In genomic region chr13:74135306-74136088, GRCh38 we compare ENCODE assay signal across 8 cellular contexts. TPM values are rescaled to one million over a fixed set of nuclear protein-coding genes. Genes with fewer than 3 reads are reported as not detected.
DNase-seq lines count a peak whose midpoint lies in the region; ATAC-seq lines count a peak whose summit lies in the region.

No MANE protein-coding gene starts in this region.

- ATAC-seq in GM18867 (IDR thresholded peaks at IDR 0.05; ENCODE audit: unreplicated experiment), result peak; percentile 55
- peak; percentile 60 for ATAC-seq in HG03064 (IDR thresholded peaks at IDR 0.05; ENCODE audit: low read depth, unreplicated experiment)

- H3K9me3 ChIP-seq in ectodermal cell (ENCODE audit: control insufficient read depth, low read length), result no peaks in the 10 kb centered on the region

- peak overlapping the region; percentile 89 for H3K27ac ChIP-seq in ectodermal cell (ENCODE audit: insufficient read depth, low read depth, low read length, poor library complexity, severe bottlenecking)

- DNase-seq in AG08396 (ENCODE audit: low spot score) (peak; percentile 85), NCI-H2227 (lab: John Stamatoyannopoulos, UW; ENCODE audit: unreplicated experiment) (peak; percentile 86), medulla oblongata (ENCODE audit: extremely low spot score) (peak; percentile 50)
- DNase-seq in activated CD4-positive, alpha-beta T cell treated with anti-CD3 and anti-CD28 coated beads, Interleukin-2, amount 50 U/mL, for 4 hours, result peak; percentile 25 to 32
- DNase-seq in stimulated activated CD8-positive, alpha-beta memory T cell treated with anti-CD3 and anti-CD28 coated beads, Interleukin-15, amount 100 ng/mL, for 48 hours (ENCODE audit: low read depth in 2 of 2), result peak; percentile 53 to 59

- 0 to 1% methylated on average over 75 to 76 of the region's 76 CpGs for WGBS in ectodermal cell, 2 experiments

- peaks cover 12% of the 10 kb centered on the region for H3K27me3 ChIP-seq in ectodermal cell (ENCODE audit: control insufficient read depth, insufficient read depth, low read length, poor library complexity, severe bottlenecking)

- H3K4me1 ChIP-seq in ectodermal cell (ENCODE audit: control insufficient read depth, insufficient read depth, low read length), result no peaks in the 10 kb centered on the region

- H3K4me3 ChIP-seq in ectodermal cell (ENCODE audit: insufficient read depth, low read depth, low read length), result peak overlapping the region; percentile 51

- H3K36me3 ChIP-seq in ectodermal cell (ENCODE audit: control insufficient read depth, insufficient read depth, low read length), result no peaks in the 10 kb centered on the region

RNA-seq across cellular contexts. Expression of gene KLF12, which starts 1.3 kb away (rescaled TPM):
- polyA plus RNA-seq in ectodermal cell (2013, experiment 1 of 4), result 5.9 TPM
- 5.8 TPM for polyA plus RNA-seq in ectodermal cell (2013, experiment 2 of 4)
- polyA plus RNA-seq in ectodermal cell (2013, experiment 3 of 4), result 5.2 TPM
- polyA plus RNA-seq in ectodermal cell (2013, experiment 4 of 4), result 5.7 TPM

Comparison
In these comparisons a context has a peak if more than half of its experiments do, and no peak if none do; other contexts are left out.
1. Peak in every context shown above with its lines: DNase-seq, ATAC-seq, H3K4me3 ChIP-seq and H3K27ac ChIP-seq.
2. DNase-seq: peak in every context shown above with its lines; median percentile 86 in NCI-H2227; 85 in AG08396; 56 in stimulated activated CD8-positive, alpha-beta memory T cell treated with anti-CD3 and anti-CD28 coated beads, Interleukin-15, amount 100 ng/mL, for 48 hours; 50 in medulla oblongata; 28 in activated CD4-positive, alpha-beta T cell treated with anti-CD3 and anti-CD28 coated beads, Interleukin-2, amount 50 U/mL, for 4 hours.